21 cellular contexts compared by ENCODE assay signal in the genomic region with DNA sequence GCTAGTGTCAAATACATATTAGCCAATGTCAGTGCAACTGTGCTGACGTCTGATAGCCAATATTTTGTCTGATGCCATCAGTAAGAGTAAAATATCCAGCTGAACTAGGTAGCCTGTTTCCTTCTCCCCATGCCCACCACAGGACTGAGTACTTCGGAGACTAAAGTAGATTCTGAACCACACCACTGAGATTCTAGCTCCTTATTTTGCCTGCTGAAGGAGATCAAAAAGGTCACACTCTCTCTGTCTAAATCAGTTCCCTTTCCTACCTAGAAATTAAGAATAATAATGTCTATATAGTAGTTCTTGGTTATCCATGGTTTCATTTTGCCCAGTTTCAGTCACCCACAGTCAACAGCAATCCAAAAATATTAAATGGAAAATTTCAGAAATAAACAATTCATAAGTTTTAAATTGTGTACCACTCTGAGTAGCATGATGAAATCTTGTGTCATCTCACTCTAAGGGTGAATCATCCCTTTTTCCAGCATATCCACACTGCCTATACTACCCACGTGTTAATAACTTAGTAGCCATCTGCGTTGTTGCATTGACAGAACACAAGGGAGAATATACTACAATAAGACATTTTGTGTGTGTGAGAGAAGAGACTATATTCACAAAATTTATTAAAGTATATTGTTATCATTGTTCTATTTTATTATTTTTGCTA.
DNase-seq lines count a peak whose midpoint lies in the region; ATAC-seq and TF ChIP-seq lines count a peak whose summit lies in the region.
"Had no signal": no experiment of that assay in that cellular context is flagged by ENCODE, and none has a peak within 500 bp of the region (broad histone marks: within the 10 kb centered on the region; RNA-seq: fewer than 3 reads in every experiment).

No MANE protein-coding gene starts in this region.

- H3K79me2 ChIP-seq in SK-N-SH (ENCODE audit: insufficient read depth): no peaks in the 10 kb centered on the region

- H3K27me3 Mint-ChIP-seq in WTC11 (ENCODE audit: low read depth): no peaks in the 10 kb centered on the region
- H3K27me3 Mint-ChIP-seq: activated T-helper 17 cell treated with anti-CD3 and anti-CD28 coated beads, Interleukin-2, amount 50 U/mL, for 72 hours; CD4-positive, alpha-beta memory T cell had no signal

- no peak for TF ChIP-seq EP300 in SK-N-SH (IDR thresholded peaks at IDR 0.05; ENCODE audit: borderline replicate concordance in 1 of 2, low read depth in 1 of 2, low read length in 1 of 2)

- DNase-seq in SK-N-SH (no peak), adipocyte (ENCODE audit: low read depth) (peak; percentile 48), fibroblast of mammary gland (ENCODE audit: low read depth) (peak; percentile 74), skeletal muscle cell (ENCODE audit: low read depth) (peak; percentile 67), DMS153 (lab: John Stamatoyannopoulos, UW) (no peak), WTC11 (ENCODE audit: low spot score) (no peak)
- DNase-seq in stimulated activated CD4-positive, alpha-beta T cell treated with anti-CD3 and anti-CD28 coated beads, Interleukin-4, amount 100 ng/mL, for 4 hours: no peak
- DNase-seq: 8988T; CD4-positive, alpha-beta memory T cell; colonic mucosa; NCI-H1436; NCI-H226; pancreas; SHP77 treated with DMSO at 0.1 percent for 48 hours; stomach; T-helper 2 cell had no signal

- no peaks in the 10 kb centered on the region for H3K36me3 Mint-ChIP-seq in WTC11
- H3K36me3 Mint-ChIP-seq: CD4-positive, alpha-beta memory T cell had no signal

- no peaks in the 10 kb centered on the region for H3K4me1 ChIP-seq in SK-N-SH (ENCODE audit: control insufficient read depth in 1 of 2, insufficient read depth in 2 of 2, low read depth in 1 of 2, low read length in 1 of 2)
- H3K4me1 ChIP-seq in adipocyte (ENCODE audit: control insufficient read depth, insufficient read depth, low read length): no peaks in the 10 kb centered on the region
- H3K4me1 ChIP-seq: colonic mucosa, pancreas, stomach had no signal

- H3K9ac ChIP-seq in SK-N-SH (no peak overlapping the region), adipocyte (ENCODE audit: low read length) (no peak overlapping the region)

- H3K9me3 ChIP-seq in SK-N-SH: no peaks in the 10 kb centered on the region
- H3K9me3 ChIP-seq in adipocyte (ENCODE audit: control insufficient read depth, low read length): no peaks in the 10 kb centered on the region
- H3K9me3 ChIP-seq: colonic mucosa, stomach had no signal

- peak overlapping the region; percentile 52; the same call in 1 of the 2 replicates for H2AFZ ChIP-seq in SK-N-SH (ENCODE audit: low read depth)

- H4K20me1 ChIP-seq in SK-N-SH (ENCODE audit: insufficient read depth): no peaks in the 10 kb centered on the region

- H3K36me3 ChIP-seq in SK-N-SH (replicated peaks in 1 of 2; ENCODE audit: control insufficient read depth in 1 of 2, insufficient read depth in 2 of 2, low read length in 1 of 2): no peaks in the 10 kb centered on the region
- H3K36me3 ChIP-seq in adipocyte (ENCODE audit: control insufficient read depth, insufficient read depth, low read length, severe bottlenecking): no peaks in the 10 kb centered on the region
- H3K36me3 ChIP-seq: colonic mucosa, pancreas, stomach had no signal

- POLR2A ChIA-PET in SK-N-SH (lab: Yijun Ruan, JAX) (no interaction called here), WTC11 (lab: Charles Lee) (interaction anchor here (0.6 kb wide), 1 partner anchor 801 kb away, joined by 3 read pairs; no protein-coding TSS in a partner anchor)

- ATAC-seq in SK-N-SH treated with all-trans-retinoic acid at 6 μM for 48 hours (no peak), WTC11 (no peak)
- ATAC-seq: activated CD4-positive, CD25-positive, alpha-beta regulatory T cell treated with anti-CD3 and anti-CD28 coated beads, Interleukin-2, amount 50 U/mL, for 24 hours; activated T-helper 17 cell treated with anti-CD3 and anti-CD28 coated beads, Interleukin-2, amount 50 U/mL, for 72 hours; GM12878; pancreas had no signal

- TF ChIP-seq CTCF in SK-N-SH (IDR thresholded peaks at IDR 0.05) (no peak), fibroblast of mammary gland (conservative IDR thresholded peaks at IDR 0.05; ENCODE audit: control insufficient read depth, insufficient read depth, low read depth, low read length) (no peak), WTC11 (IDR thresholded peaks at IDR 0.05) (no peak)

- H3K4me1 Mint-ChIP-seq in WTC11: no peaks in the 10 kb centered on the region
- H3K4me1 Mint-ChIP-seq: activated T-helper 17 cell treated with anti-CD3 and anti-CD28 coated beads, Interleukin-2, amount 50 U/mL, for 72 hours; CD4-positive, alpha-beta memory T cell had no signal

- TF ChIP-seq RAD21 in SK-N-SH (IDR thresholded peaks at IDR 0.05; ENCODE audit: low read length): no peak

- no peaks in the 10 kb centered on the region for H3K9me3 Mint-ChIP-seq in WTC11

- H3K9me2 ChIP-seq in SK-N-SH: no peaks in the 10 kb centered on the region

- H3K27ac Mint-ChIP-seq in WTC11: no peak overlapping the region
- H3K27ac Mint-ChIP-seq: activated T-helper 17 cell treated with anti-CD3 and anti-CD28 coated beads, Interleukin-2, amount 50 U/mL, for 72 hours; CD4-positive, alpha-beta memory T cell had no signal

- peak overlapping the region in 1 of 2 experiments; percentile 6; a peak in 1 of 4 replicates for H3K27ac ChIP-seq in SK-N-SH (ENCODE audit: low read depth in 2 of 2, low read length in 1 of 2)
- H3K27ac ChIP-seq: colonic mucosa, HL-60, pancreas, stomach had no signal

- peaks cover 5% of the 10 kb centered on the region for H3F3A ChIP-seq in SK-N-SH (replicated peaks; ENCODE audit: insufficient read depth)

- H3K27me3 ChIP-seq in SK-N-SH (ENCODE audit: insufficient read depth) (no peaks in the 10 kb centered on the region), adipocyte (replicated peaks; ENCODE audit: control insufficient read depth, insufficient read depth, low read length) (no peaks in the 10 kb centered on the region)
- H3K27me3 ChIP-seq: colonic mucosa, pancreas, stomach had no signal

- H3K4me2 ChIP-seq in SK-N-SH: no peak overlapping the region

- H3K4me3 Mint-ChIP-seq in WTC11: no peak overlapping the region
- H3K4me3 Mint-ChIP-seq: activated T-helper 17 cell treated with anti-CD3 and anti-CD28 coated beads, Interleukin-2, amount 50 U/mL, for 72 hours; CD4-positive, alpha-beta memory T cell had no signal

- no peak overlapping the region for H3K4me3 ChIP-seq in SK-N-SH (ENCODE audit: low read depth in 2 of 2, low read length in 1 of 2)
- no peak overlapping the region for H3K4me3 ChIP-seq in adipocyte (ENCODE audit: low read length)
- no peak overlapping the region for H3K4me3 ChIP-seq in fibroblast of mammary gland (ENCODE audit: control insufficient read depth, low read depth, low read length)
- H3K4me3 ChIP-seq in skeletal muscle cell (ENCODE audit: low read depth, low read length): no peak overlapping the region
- H3K4me3 ChIP-seq: colonic mucosa, GM12878, pancreas, stomach had no signal

- CTCF ChIA-PET in SK-N-SH (lab: Yijun Ruan, JAX): no interaction called here
- CTCF ChIA-PET in WTC11 (lab: Charles Lee): interaction anchor here (1.2 kb wide), 1 partner anchor 24 kb away, joined by 5 read pairs; no protein-coding TSS in a partner anchor

- WGBS in SK-N-SH (ENCODE audit: low lambda C conversion rate): 70% methylated on average over 4 of the region's 4 CpGs

TF ChIP-seq in SK-N-SH, 30 proteins besides CTCF, POLR2A, EP300 and RAD21 (continues in another document):
- TF ChIP-seq JUND (IDR thresholded peaks at IDR 0.05) (no peak), RFX5 (IDR thresholded peaks at IDR 0.05; ENCODE audit: low read length) (no peak), GABPA (IDR thresholded peaks at IDR 0.05; ENCODE audit: low read depth) (no peak)

TF ChIP-seq in SK-N-SH treated with all-trans-retinoic acid at 6 μM for 48 hours, 23 proteins besides CTCF, POLR2A, EP300 and RAD21 (continues in another document):
- TF ChIP-seq ISL1 (CRISPR knock-in tag; IDR thresholded peaks at IDR 0.05): no peak
- TF ChIP-seq, protein P1, sequence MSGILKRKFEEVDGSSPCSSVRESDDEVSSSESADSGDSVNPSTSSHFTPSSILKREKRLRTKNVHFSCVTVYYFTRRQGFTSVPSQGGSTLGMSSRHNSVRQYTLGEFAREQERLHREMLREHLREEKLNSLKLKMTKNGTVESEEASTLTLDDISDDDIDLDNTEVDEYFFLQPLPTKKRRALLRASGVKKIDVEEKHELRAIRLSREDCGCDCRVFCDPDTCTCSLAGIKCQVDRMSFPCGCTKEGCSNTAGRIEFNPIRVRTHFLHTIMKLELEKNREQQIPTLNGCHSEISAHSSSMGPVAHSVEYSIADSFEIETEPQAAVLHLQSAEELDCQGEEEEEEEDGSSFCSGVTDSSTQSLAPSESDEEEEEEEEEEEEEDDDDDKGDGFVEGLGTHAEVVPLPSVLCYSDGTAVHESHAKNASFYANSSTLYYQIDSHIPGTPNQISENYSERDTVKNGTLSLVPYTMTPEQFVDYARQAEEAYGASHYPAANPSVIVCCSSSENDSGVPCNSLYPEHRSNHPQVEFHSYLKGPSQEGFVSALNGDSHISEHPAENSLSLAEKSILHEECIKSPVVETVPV (CRISPR knock-in tag; IDR thresholded peaks at IDR 0.05): no peak

TF ChIP-seq in WTC11, 78 proteins besides CTCF, POLR2A, EP300 and RAD21 (continues in another document):
- TF ChIP-seq, protein P2, sequence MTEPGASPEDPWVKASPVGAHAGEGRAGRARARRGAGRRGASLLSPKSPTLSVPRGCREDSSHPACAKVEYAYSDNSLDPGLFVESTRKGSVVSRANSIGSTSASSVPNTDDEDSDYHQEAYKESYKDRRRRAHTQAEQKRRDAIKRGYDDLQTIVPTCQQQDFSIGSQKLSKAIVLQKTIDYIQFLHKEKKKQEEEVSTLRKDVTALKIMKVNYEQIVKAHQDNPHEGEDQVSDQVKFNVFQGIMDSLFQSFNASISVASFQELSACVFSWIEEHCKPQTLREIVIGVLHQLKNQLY (CRISPR knock-in tag; IDR thresholded peaks at IDR 0.05): no peak
- TF ChIP-seq FOXP1 (CRISPR knock-in tag; IDR thresholded peaks at IDR 0.05; ENCODE audit: borderline replicate concordance) (no peak), CREM (CRISPR knock-in tag; IDR thresholded peaks at IDR 0.05) (no peak)
- TF ChIP-seq, protein P3, sequence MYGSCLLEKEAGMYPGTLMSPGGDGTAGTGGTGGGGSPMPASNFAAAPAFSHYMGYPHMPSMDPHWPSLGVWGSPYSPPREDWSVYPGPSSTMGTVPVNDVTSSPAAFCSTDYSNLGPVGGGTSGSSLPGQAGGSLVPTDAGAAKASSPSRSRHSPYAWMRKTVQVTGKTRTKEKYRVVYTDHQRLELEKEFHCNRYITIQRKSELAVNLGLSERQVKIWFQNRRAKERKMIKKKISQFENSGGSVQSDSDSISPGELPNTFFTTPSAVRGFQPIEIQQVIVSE (CRISPR knock-in tag; IDR thresholded peaks at IDR 0.05; ENCODE audit: borderline replicate concordance): no peak

Comparison
In these comparisons a context has a peak if more than half of its experiments do, and no peak if none do; other contexts are left out.
1. DNase-seq: peak in adipocyte (single experiment), fibroblast of mammary gland (single experiment) and skeletal muscle cell (single experiment); none in SK-N-SH (single experiment), DMS153 (single experiment), WTC11 (single experiment) and stimulated activated CD4-positive, alpha-beta T cell treated with anti-CD3 and anti-CD28 coated beads, Interleukin-4, amount 100 ng/mL, for 4 hours (0 of 2).